In the genomic region with DNA sequence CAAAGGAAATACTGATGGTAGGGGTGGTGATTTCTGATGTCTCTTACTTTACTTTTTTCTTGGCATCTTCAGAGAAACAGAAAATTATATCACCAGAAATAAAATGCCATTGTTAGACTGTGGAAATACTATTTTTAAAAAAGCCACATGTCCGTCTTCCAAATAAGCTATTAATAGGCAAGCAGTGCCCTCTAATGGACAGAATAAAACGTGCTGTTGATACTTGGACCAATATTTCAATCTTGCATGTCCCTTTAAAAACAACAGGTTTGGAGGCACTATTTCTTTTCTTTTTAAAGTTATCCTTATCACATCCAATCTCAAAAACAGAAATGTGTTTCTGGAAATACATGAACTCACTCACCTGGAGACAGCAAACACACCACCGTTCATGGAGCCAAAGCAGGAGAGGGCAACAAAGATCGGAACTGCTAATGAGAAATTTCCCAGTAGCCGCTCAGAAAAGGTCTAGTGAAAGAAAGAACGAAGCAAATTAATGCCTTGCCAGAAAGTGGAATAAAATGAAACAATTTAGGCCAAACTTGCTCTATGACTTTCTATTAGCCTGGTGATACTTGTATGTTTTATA, we compare ENCODE assay signal across 1 cellular context.
TF ChIP-seq lines count a peak whose summit lies in the region.

No MANE protein-coding gene starts in this region.

TF ChIP-seq in GM23338, 12 proteins besides CTCF, POLR2A, EP300 and RAD21 (continued from another document):
- TF ChIP-seq ZNF462 (CRISPR knock-in tag; IDR thresholded peaks at IDR 0.05) (no peak), ZNF331 (CRISPR knock-in tag; IDR thresholded peaks at IDR 0.05; ENCODE audit: low read depth) (no peak), EZH2phosphoT487 (IDR thresholded peaks at IDR 0.05; ENCODE audit: unreplicated experiment) (no peak)
TF ChIP-seq in GM23338: peak in this region for 0.
